In the genomic region with DNA sequence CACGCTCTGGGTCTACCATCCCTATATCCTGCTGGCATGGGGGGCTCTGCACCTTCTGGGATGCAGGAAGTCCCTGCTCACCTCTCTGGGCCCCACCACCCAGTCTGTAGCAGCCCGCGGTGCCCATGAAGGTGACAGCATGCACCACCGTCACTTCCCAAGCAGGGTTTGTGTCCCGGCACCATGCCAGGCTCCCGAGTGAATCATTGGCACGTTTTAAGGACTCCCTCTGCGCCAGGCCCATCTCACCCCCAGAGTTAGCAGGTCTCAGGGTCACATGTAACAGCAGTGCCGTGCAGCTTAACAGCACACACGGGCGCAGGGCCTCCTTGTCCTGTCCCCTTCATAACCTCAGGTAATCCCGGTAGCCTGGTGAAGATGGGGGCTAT, we compare ENCODE assay signal across 24 cellular contexts. TPM values are rescaled to one million over a fixed set of nuclear protein-coding genes. Genes with fewer than 3 reads are reported as not detected.
DNase-seq lines count a peak whose midpoint lies in the region; ATAC-seq, FAIRE-seq and TF ChIP-seq lines count a peak whose summit lies in the region.
"Had no signal": no experiment of that assay in that cellular context is flagged by ENCODE, and none has a peak within 500 bp of the region (broad histone marks: within the 10 kb centered on the region; RNA-seq: fewer than 3 reads in every experiment).

No MANE protein-coding gene starts in this region.

- H4K20me1 ChIP-seq in HCT116 (ENCODE audit: insufficient read depth), result no peaks in the 10 kb centered on the region

- DNase-seq in Right ventricle myocardium superior, result peak; percentile 40
- DNase-seq in right atrium auricular region (ENCODE audit: low spot score), result no peak
- DNase-seq in HCT116 (ENCODE audit: low read depth, low spot score), result no peak
- peak; percentile 48 for DNase-seq in kidney
- DNase-seq in OCI-M1 (lab: John Stamatoyannopoulos, UW), result no peak
- DNase-seq in ecto neural progenitor cell (ENCODE audit: low spot score), result no peak
- DNase-seq: AML-193, Calu3, DMS53, DND-41, HCEC 1CT, HFFc6, KG1 had no signal

- TF ChIP-seq POLR2A in HCT116 (IDR thresholded peaks at IDR 0.05; ENCODE audit: borderline replicate concordance, extremely low read depth, insufficient read depth, insufficient read length), result no peak

- intact Hi-C loops in Right ventricle myocardium superior (cut with DNase I), result no loop called here
- intact Hi-C loops in HCT116 (cut with micrococcal nuclease), result no loop called here
- intact Hi-C loops in kidney (cut with DNase I), result no loop called here

- RAD21 ChIA-PET in HCT116 (lab: Charles Lee; ENCODE audit: low non-redundant PET in 1 of 2, low total read pairs in 2 of 2, uncharacterized antibody in 2 of 2, unreplicated experiment in 2 of 2), result no interaction called here

- H3K9ac ChIP-seq in HCT116 (ENCODE audit: low read length) (no peak overlapping the region), kidney (ENCODE audit: low read length in 2 of 2) (no peak overlapping the region)

- H3K4me3 ChIP-seq in right atrium auricular region (no peak overlapping the region), HCT116 (replicated peaks in 1 of 2; ENCODE audit: low read depth in 1 of 2, low read length in 2 of 2) (no peak overlapping the region), kidney (ENCODE audit: low read length in 2 of 2) (no peak overlapping the region)
- H3K4me3 ChIP-seq: A549, GM23338 had no signal

- no peak overlapping the region for H2AFZ ChIP-seq in HCT116 (ENCODE audit: low read depth, low read length, poor library complexity, severe bottlenecking)
- H2AFZ ChIP-seq: GM23338 had no signal

- H3K36me3 ChIP-seq in right atrium auricular region (peaks cover 79% of the 10 kb centered on the region), HCT116 (ENCODE audit: control insufficient read depth in 1 of 2, insufficient read depth in 2 of 2, low read length in 2 of 2) (peaks cover 24 to 34% of the 10 kb centered on the region in 2 experiments; a peak in 3 of 4 replicates), kidney (ENCODE audit: control insufficient read depth in 1 of 2, insufficient read depth in 2 of 2, low read length in 2 of 2) (peaks cover 35 to 48% of the 10 kb centered on the region in 2 donors)

- no peaks in the 10 kb centered on the region for H3K9me3 ChIP-seq in right atrium auricular region
- H3K9me3 ChIP-seq in HCT116 (ENCODE audit: control insufficient read depth in 1 of 2, insufficient read depth in 1 of 2, low read depth in 1 of 2, low read length in 2 of 2), result no peaks in the 10 kb centered on the region
- no peaks in the 10 kb centered on the region for H3K9me3 ChIP-seq in kidney (ENCODE audit: control insufficient read depth in 1 of 2, low read length in 2 of 2)
- H3K9me3 ChIP-seq: A549 had no signal

- TF ChIP-seq CTCF in right atrium auricular region (IDR thresholded peaks at IDR 0.05) (no peak), HCT116 (IDR thresholded peaks at IDR 0.05 in 2 of 3, conservative IDR thresholded peaks at IDR 0.05 in 1 of 3; ENCODE audit: borderline replicate concordance in 1 of 3, insufficient read depth in 1 of 3, low read depth in 2 of 3, low read length in 2 of 3) (no peak), kidney (IDR thresholded peaks at IDR 0.05; ENCODE audit: borderline replicate concordance, extremely low read depth, insufficient read depth) (no peak)

- H3K4me2 ChIP-seq in HCT116 (ENCODE audit: low read length), result no peak overlapping the region
- H3K4me2 ChIP-seq: A549, GM23338 had no signal

- no peaks in the 10 kb centered on the region for H3K9me2 ChIP-seq in HCT116 (ENCODE audit: insufficient read depth)

- FAIRE-seq in kidney (lab: Jason Lieb, UNC), result no peak
- FAIRE-seq: A549, G401.6, GM12892, H54, HTR-8/SVneo had no signal

- ATAC-seq in Right ventricle myocardium superior (ENCODE audit: poor library complexity) (no peak), HCT116 (no peak), HG02970 (IDR thresholded peaks at IDR 0.05; ENCODE audit: low FRiP score, unreplicated experiment) (no peak)
- ATAC-seq: CD8-positive, alpha-beta T cell had no signal

- H3K27me3 ChIP-seq in right atrium auricular region (no peaks in the 10 kb centered on the region), HCT116 (ENCODE audit: insufficient read depth, low read length) (no peaks in the 10 kb centered on the region)

- no peak for TF ChIP-seq RAD21 in HCT116 (IDR thresholded peaks at IDR 0.05; ENCODE audit: low read depth)

- no peaks in the 10 kb centered on the region for H3K4me1 ChIP-seq in right atrium auricular region
- H3K4me1 ChIP-seq in HCT116 (ENCODE audit: control insufficient read depth in 1 of 2, insufficient read depth in 2 of 2, low read length in 2 of 2), result no peaks in the 10 kb centered on the region
- H3K4me1 ChIP-seq in kidney (ENCODE audit: control insufficient read depth in 1 of 2, insufficient read depth in 1 of 2, low read depth in 1 of 2, low read length in 2 of 2), result no peaks in the 10 kb centered on the region
- H3K4me1 ChIP-seq: A549 had no signal

- CTCF ChIA-PET in HCT116 (lab: Charles Lee), result no interaction called here

- no peaks in the 10 kb centered on the region; the same call in 1 of the 2 replicates for H3K79me2 ChIP-seq in HCT116 (ENCODE audit: insufficient read depth, low read length)

- H3K27ac ChIP-seq in right atrium auricular region (no peak overlapping the region), HCT116 (ENCODE audit: low read depth, low read length) (no peak overlapping the region), kidney (ENCODE audit: low read depth in 2 of 2, low read length in 2 of 2) (no peak overlapping the region)
- H3K27ac ChIP-seq: 22Rv1, A549 had no signal

- POLR2A ChIA-PET in HCT116 (lab: Charles Lee), result no interaction called here

- TSS peak; percentile 31 for BruUV-seq in HCT116 (replicated peaks; lab: Mats Ljungman, UMichigan)

TF ChIP-seq in HCT116, 20 proteins besides CTCF, POLR2A, EP300 and RAD21:
- TF ChIP-seq ELF1 (IDR thresholded peaks at IDR 0.05; ENCODE audit: borderline replicate concordance, low read depth) (no peak), JUND (IDR thresholded peaks at IDR 0.05) (no peak), EZH2 (IDR thresholded peaks at IDR 0.05) (no peak), YY1 (IDR thresholded peaks at IDR 0.05; ENCODE audit: extremely low read depth, insufficient replicate concordance, low read depth, low read length) (no peak), ZNF274 (IDR thresholded peaks at IDR 0.05; ENCODE audit: low read depth, low read length) (no peak), SRF (IDR thresholded peaks at IDR 0.05; ENCODE audit: low read depth) (no peak), SIN3A (IDR thresholded peaks at IDR 0.05; ENCODE audit: low read depth) (no peak), EGR1 (IDR thresholded peaks at IDR 0.05; ENCODE audit: low read depth) (no peak), TCF7L2 (IDR thresholded peaks at IDR 0.05; ENCODE audit: borderline replicate concordance, extremely low read depth, insufficient read depth, insufficient read length) (no peak), SP1 (IDR thresholded peaks at IDR 0.05; ENCODE audit: low read depth) (no peak), CEBPB (IDR thresholded peaks at IDR 0.05; ENCODE audit: low read depth) (no peak), CBX3 (IDR thresholded peaks at IDR 0.05; ENCODE audit: low read depth) (no peak)
- TF ChIP-seq, protein P1, sequence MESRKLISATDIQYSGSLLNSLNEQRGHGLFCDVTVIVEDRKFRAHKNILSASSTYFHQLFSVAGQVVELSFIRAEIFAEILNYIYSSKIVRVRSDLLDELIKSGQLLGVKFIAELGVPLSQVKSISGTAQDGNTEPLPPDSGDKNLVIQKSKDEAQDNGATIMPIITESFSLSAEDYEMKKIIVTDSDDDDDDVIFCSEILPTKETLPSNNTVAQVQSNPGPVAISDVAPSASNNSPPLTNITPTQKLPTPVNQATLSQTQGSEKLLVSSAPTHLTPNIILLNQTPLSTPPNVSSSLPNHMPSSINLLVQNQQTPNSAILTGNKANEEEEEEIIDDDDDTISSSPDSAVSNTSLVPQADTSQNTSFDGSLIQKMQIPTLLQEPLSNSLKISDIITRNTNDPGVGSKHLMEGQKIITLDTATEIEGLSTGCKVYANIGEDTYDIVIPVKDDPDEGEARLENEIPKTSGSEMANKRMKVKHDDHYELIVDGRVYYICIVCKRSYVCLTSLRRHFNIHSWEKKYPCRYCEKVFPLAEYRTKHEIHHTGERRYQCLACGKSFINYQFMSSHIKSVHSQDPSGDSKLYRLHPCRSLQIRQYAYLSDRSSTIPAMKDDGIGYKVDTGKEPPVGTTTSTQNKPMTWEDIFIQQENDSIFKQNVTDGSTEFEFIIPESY (IDR thresholded peaks at IDR 0.05; ENCODE audit: extremely low read depth, insufficient replicate concordance, low read length), result no peak

RNA-seq across cellular contexts. Expression of a gene that starts 19.9 kb away (rescaled TPM):
- 8.6 TPM for total RNA-seq in Right ventricle myocardium superior
- 1 to 10 TPM; 6.0 to 9.3 TPM for total RNA-seq in right atrium auricular region
- 17.5 TPM for total RNA-seq in HCT116 (2021; ENCODE audit: unreplicated experiment)
- polyA plus RNA-seq in HCT116 (2012), result 6.6 and 7.3 TPM in 2 replicates
- 34.5 TPM for total RNA-seq in kidney
- 3.5 TPM for polyA plus RNA-seq in kidney (ENCODE audit: insufficient read depth, low read depth, low replicate concordance)

RNA-seq across cellular contexts. Expression of a gene that starts 30.2 kb away (rescaled TPM):
- total RNA-seq in Right ventricle myocardium superior, result 41.8 TPM
- total RNA-seq in right atrium auricular region, result 10 to 100 TPM in 1 of 2 donors, 1 to 10 TPM in 1; 7.3 to 21.9 TPM
- total RNA-seq in HCT116 (2021; ENCODE audit: unreplicated experiment), result 116 TPM
- 93.4 and 134 TPM in 2 replicates for polyA plus RNA-seq in HCT116 (2012)
- 42.6 TPM for total RNA-seq in kidney
- polyA plus RNA-seq in kidney (ENCODE audit: insufficient read depth, low read depth, low replicate concordance), result 23.9 TPM

RNA-seq across cellular contexts. Expression of a gene that starts 34.9 kb away (rescaled TPM):
- total RNA-seq in Right ventricle myocardium superior (2.7 TPM), right atrium auricular region (1 to 10 TPM in 1 of 2 donors, under 1 TPM in 1; 0.39 to 1.3 TPM), HCT116 (2021; ENCODE audit: unreplicated experiment) (1.1 TPM), kidney (4.6 TPM)
- polyA plus RNA-seq in HCT116 (2012), result 1.5 TPM in 2 replicates
- 393 TPM for polyA plus RNA-seq in kidney (ENCODE audit: insufficient read depth, low read depth, low replicate concordance)
- total RNA-seq: Calu3; CD8-positive, alpha-beta T cell; GM23338 had no signal
- polyA plus RNA-seq: BJ, GM23338, IgD-negative memory B cell had no signal

Comparison
In these comparisons a context has a peak if more than half of its experiments do, and no peak if none do; other contexts are left out.
1. DNase-seq: peak in Right ventricle myocardium superior (single experiment) and kidney (single experiment); none in right atrium auricular region (single experiment), HCT116 (single experiment), OCI-M1 (single experiment) and ecto neural progenitor cell (single experiment).